Comparison of ENCODE assay signal across 1 cellular context in the genomic region with DNA sequence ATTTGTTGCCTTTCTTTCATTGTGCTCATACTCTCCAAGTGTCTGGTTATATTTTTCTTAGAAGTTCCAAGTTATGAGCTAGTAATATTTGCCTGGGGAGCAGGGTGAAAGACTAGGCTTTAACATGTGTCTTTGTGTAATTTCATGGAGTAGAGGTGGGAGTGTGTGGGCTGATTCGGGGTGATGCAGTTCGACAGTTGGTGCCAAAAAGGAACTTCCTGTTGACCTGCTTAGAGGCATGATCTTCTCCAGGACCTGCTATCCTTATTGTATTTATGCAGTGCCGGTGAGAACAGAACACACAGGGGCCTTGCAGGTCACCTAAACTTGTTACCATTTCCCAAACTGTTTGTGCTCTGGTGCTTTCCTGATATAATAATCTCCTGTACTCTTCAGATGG.
TF ChIP-seq lines count a peak whose summit lies in the region.

No MANE protein-coding gene starts in this region.

TF ChIP-seq in IMR-90, 13 proteins besides CTCF, POLR2A, EP300 and RAD21:
- TF ChIP-seq, protein P1, sequence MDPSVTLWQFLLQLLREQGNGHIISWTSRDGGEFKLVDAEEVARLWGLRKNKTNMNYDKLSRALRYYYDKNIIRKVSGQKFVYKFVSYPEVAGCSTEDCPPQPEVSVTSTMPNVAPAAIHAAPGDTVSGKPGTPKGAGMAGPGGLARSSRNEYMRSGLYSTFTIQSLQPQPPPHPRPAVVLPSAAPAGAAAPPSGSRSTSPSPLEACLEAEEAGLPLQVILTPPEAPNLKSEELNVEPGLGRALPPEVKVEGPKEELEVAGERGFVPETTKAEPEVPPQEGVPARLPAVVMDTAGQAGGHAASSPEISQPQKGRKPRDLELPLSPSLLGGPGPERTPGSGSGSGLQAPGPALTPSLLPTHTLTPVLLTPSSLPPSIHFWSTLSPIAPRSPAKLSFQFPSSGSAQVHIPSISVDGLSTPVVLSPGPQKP (IDR thresholded peaks at IDR 0.05; ENCODE audit: borderline replicate concordance, low read depth, low read length): no peak
- TF ChIP-seq CEBPB (IDR thresholded peaks at IDR 0.05; ENCODE audit: low read depth, low read length) (no peak), MAZ (IDR thresholded peaks at IDR 0.05; ENCODE audit: borderline replicate concordance, low read depth, low read length) (no peak), MAFK (IDR thresholded peaks at IDR 0.05; ENCODE audit: low read depth, low read length) (no peak), SMC3 (IDR thresholded peaks at IDR 0.05; ENCODE audit: low read depth, low read length) (no peak), CHD1 (IDR thresholded peaks at IDR 0.05; ENCODE audit: low read depth, low read length) (no peak), RFX5 (IDR thresholded peaks at IDR 0.05; ENCODE audit: low read depth, low read length) (no peak), NFE2L2 (IDR thresholded peaks at IDR 0.05; ENCODE audit: low read depth, low read length) (no peak), MXI1 (IDR thresholded peaks at IDR 0.05; ENCODE audit: borderline replicate concordance, low read depth, low read length) (no peak), FOS (IDR thresholded peaks at IDR 0.05; ENCODE audit: low read depth, low read length) (no peak), RCOR1 (IDR thresholded peaks at IDR 0.05; ENCODE audit: insufficient replicate concordance, low read length) (no peak), BHLHE40 (IDR thresholded peaks at IDR 0.05; ENCODE audit: low read depth, low read length) (no peak)
- TF ChIP-seq, protein P2, sequence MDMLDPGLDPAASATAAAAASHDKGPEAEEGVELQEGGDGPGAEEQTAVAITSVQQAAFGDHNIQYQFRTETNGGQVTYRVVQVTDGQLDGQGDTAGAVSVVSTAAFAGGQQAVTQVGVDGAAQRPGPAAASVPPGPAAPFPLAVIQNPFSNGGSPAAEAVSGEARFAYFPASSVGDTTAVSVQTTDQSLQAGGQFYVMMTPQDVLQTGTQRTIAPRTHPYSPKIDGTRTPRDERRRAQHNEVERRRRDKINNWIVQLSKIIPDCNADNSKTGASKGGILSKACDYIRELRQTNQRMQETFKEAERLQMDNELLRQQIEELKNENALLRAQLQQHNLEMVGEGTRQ (IDR thresholded peaks at IDR 0.05; ENCODE audit: low read depth, low read length): no peak
